Comparison of ENCODE assay signal across 8 cellular contexts in genomic region chr10:93352638-93353383, GRCh38.
DNase-seq lines count a peak whose midpoint lies in the region; ATAC-seq, FAIRE-seq and TF ChIP-seq lines count a peak whose summit lies in the region.

No MANE protein-coding gene starts in this region.

- WGBS in testis, 2 donors = 53 to 60% methylated on average over 6 of the region's 6 CpGs

- H3K27me3 Mint-ChIP-seq in glutamatergic neuron (ENCODE audit: unreplicated experiment) = no peaks in the 10 kb centered on the region
- no peaks in the 10 kb centered on the region for H3K27me3 Mint-ChIP-seq in activated CD4-positive, alpha-beta memory T cell treated with anti-CD3 and anti-CD28 coated beads, Interleukin-2, amount 10 ng/mL, durations not matched to agents 7 days and 5 days

- TF ChIP-seq POLR2A in testis (IDR thresholded peaks at IDR 0.05) = no peak

- H3K4me3 Mint-ChIP-seq in glutamatergic neuron (ENCODE audit: unreplicated experiment) = no peak overlapping the region
- H3K4me3 Mint-ChIP-seq in activated CD4-positive, alpha-beta memory T cell treated with anti-CD3 and anti-CD28 coated beads, Interleukin-2, amount 10 ng/mL, durations not matched to agents 7 days and 5 days = no peak overlapping the region

- H3K27ac Mint-ChIP-seq in glutamatergic neuron (ENCODE audit: unreplicated experiment) = no peak overlapping the region
- no peak overlapping the region for H3K27ac Mint-ChIP-seq in activated CD4-positive, alpha-beta memory T cell treated with anti-CD3 and anti-CD28 coated beads, Interleukin-2, amount 10 ng/mL, durations not matched to agents 7 days and 5 days

- peak; percentile 92 for TF ChIP-seq CTCF in glutamatergic neuron (IDR thresholded peaks at IDR 0.05; ENCODE audit: partially characterized antibody, unreplicated experiment)
- peak; percentile 67 to 83 (median 70) for TF ChIP-seq CTCF in testis (IDR thresholded peaks at IDR 0.05)

- DNase-seq in EH (ENCODE audit: low read depth) (peak; percentile 72), HuH-7.5 (ENCODE audit: low spot score) (peak; percentile 48), glutamatergic neuron (no peak), testis (no peak)
- DNase-seq in activated CD4-positive, alpha-beta memory T cell treated with anti-CD3 and anti-CD28 coated beads, Interleukin-2, amount 10 ng/mL, durations not matched to agents 7 days and 5 days = no peak
- DNase-seq in activated naive CD4-positive, alpha-beta T cell (lab: John Stamatoyannopoulos, UW) = no peak

- H3K36me3 Mint-ChIP-seq in glutamatergic neuron (ENCODE audit: unreplicated experiment) = no peaks in the 10 kb centered on the region
- H3K36me3 Mint-ChIP-seq in activated CD4-positive, alpha-beta memory T cell treated with anti-CD3 and anti-CD28 coated beads, Interleukin-2, amount 10 ng/mL, durations not matched to agents 7 days and 5 days (ENCODE audit: low read depth) = peaks cover 6% of the 10 kb centered on the region

- H3K4me1 Mint-ChIP-seq in glutamatergic neuron (ENCODE audit: low read depth, unreplicated experiment) = no peaks in the 10 kb centered on the region
- peaks cover 4% of the 10 kb centered on the region for H3K4me1 Mint-ChIP-seq in activated CD4-positive, alpha-beta memory T cell treated with anti-CD3 and anti-CD28 coated beads, Interleukin-2, amount 10 ng/mL, durations not matched to agents 7 days and 5 days

- POLR2A ChIA-PET in activated CD4-positive, alpha-beta memory T cell treated with anti-CD3 and anti-CD28 coated beads, Interleukin-2, amount 10 ng/mL, durations not matched to agents 7 days and 5 days (lab: Charles Lee) = interaction anchor here (1.0 kb wide), 1 partner anchor 130 kb away, joined by 3 read pairs; no protein-coding TSS in a partner anchor

- intact Hi-C loops in testis (cut with DNase I; ENCODE audit: low total_unique reads) = no loop called here

- ATAC-seq in HG03442 (IDR thresholded peaks at IDR 0.05; ENCODE audit: unreplicated experiment) = no peak

- peak; percentile 90 for FAIRE-seq in TTC549 (lab: Jason Lieb, UNC)

- no peaks in the 10 kb centered on the region for H3K9me3 ChIP-seq in testis

- no peak overlapping the region for H3K4me3 ChIP-seq in testis

- H3K36me3 ChIP-seq in testis (ENCODE audit: low read depth, missing control alignments) = no peaks in the 10 kb centered on the region

- CTCF ChIA-PET in activated CD4-positive, alpha-beta memory T cell treated with anti-CD3 and anti-CD28 coated beads, Interleukin-2, amount 10 ng/mL, durations not matched to agents 7 days and 5 days (lab: Charles Lee) = interaction anchor here (0.7 to 2.0 kb wide), 11 partner anchors 14 to 347 kb away, joined by 3 to 9 read pairs (median 6); partner anchors contain the start of gene MYOF

- no peaks in the 10 kb centered on the region for H3K4me1 ChIP-seq in testis

- peaks cover 1% of the 10 kb centered on the region for H3K9me3 Mint-ChIP-seq in glutamatergic neuron (ENCODE audit: unreplicated experiment)
- no peaks in the 10 kb centered on the region for H3K9me3 Mint-ChIP-seq in activated CD4-positive, alpha-beta memory T cell treated with anti-CD3 and anti-CD28 coated beads, Interleukin-2, amount 10 ng/mL, durations not matched to agents 7 days and 5 days

- H3K27me3 ChIP-seq in testis = no peaks in the 10 kb centered on the region

- H3K27ac ChIP-seq in testis = no peak overlapping the region

Comparison
In these comparisons a context has a peak if more than half of its experiments do, and no peak if none do; other contexts are left out.
1. DNase-seq: peak in EH (single experiment) and HuH-7.5 (single experiment); none in glutamatergic neuron (single experiment), testis (single experiment), activated CD4-positive, alpha-beta memory T cell treated with anti-CD3 and anti-CD28 coated beads, Interleukin-2, amount 10 ng/mL, durations not matched to agents 7 days and 5 days (single experiment) and activated naive CD4-positive, alpha-beta T cell (0 of 4).